2 cellular contexts compared by ENCODE assay signal in genomic region chr22:19107730-19108074, GRCh38.
TF ChIP-seq lines count a peak whose summit lies in the region.

No MANE protein-coding gene starts in this region.

TF ChIP-seq in HEK293, 187 proteins besides CTCF, POLR2A, EP300 and RAD21:
- no peak for TF ChIP-seq ZNF610 (tag by site-specific recombination; IDR thresholded peaks at IDR 0.05; ENCODE audit: borderline replicate concordance)
- TF ChIP-seq ZNF76 (tag by site-specific recombination; IDR thresholded peaks at IDR 0.05; ENCODE audit: borderline replicate concordance, low read depth), result no peak
- no peak for TF ChIP-seq ZNF248 (tag by site-specific recombination; IDR thresholded peaks at IDR 0.05)
- peak; percentile 39 for TF ChIP-seq FEZF1 (tag by site-specific recombination; IDR thresholded peaks at IDR 0.05)
- 0 out of 2 replicates have a peak, but pooled peaks have one; percentile 3 for TF ChIP-seq PRDM1 (tag by site-specific recombination; IDR thresholded peaks at IDR 0.05)
TF ChIP-seq in HEK293: peak in this region for 2.

TF ChIP-seq in K562, 482 proteins besides CTCF, POLR2A, EP300 and RAD21:
- TF ChIP-seq HNRNPUL1 (IDR thresholded peaks at IDR 0.05; ENCODE audit: low read length), result 0 out of 2 replicates have a peak, but pooled peaks have one; percentile 45
- TF ChIP-seq CHAMP1 (IDR thresholded peaks at IDR 0.05), result no peak
- TF ChIP-seq, protein P1, sequence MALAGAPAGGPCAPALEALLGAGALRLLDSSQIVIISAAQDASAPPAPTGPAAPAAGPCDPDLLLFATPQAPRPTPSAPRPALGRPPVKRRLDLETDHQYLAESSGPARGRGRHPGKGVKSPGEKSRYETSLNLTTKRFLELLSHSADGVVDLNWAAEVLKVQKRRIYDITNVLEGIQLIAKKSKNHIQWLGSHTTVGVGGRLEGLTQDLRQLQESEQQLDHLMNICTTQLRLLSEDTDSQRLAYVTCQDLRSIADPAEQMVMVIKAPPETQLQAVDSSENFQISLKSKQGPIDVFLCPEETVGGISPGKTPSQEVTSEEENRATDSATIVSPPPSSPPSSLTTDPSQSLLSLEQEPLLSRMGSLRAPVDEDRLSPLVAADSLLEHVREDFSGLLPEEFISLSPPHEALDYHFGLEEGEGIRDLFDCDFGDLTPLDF (CRISPR knock-in tag; IDR thresholded peaks at IDR 0.05), result 0 out of 2 replicates have a peak, but pooled peaks have one; percentile 5
- peak; percentile 83; the same call in 1 of the 2 replicates for TF ChIP-seq ZNF609 (CRISPR knock-in tag; IDR thresholded peaks at IDR 0.05; ENCODE audit: borderline replicate concordance)
- TF ChIP-seq NR2C2 (CRISPR knock-in tag; IDR thresholded peaks at IDR 0.05), result peak; percentile 49; the same call in 1 of the 2 replicates
- no peak for TF ChIP-seq NR2C2 (tag; IDR thresholded peaks at IDR 0.05)
- TF ChIP-seq TOE1 (IDR thresholded peaks at IDR 0.05; ENCODE audit: borderline replicate concordance), result no peak
- TF ChIP-seq TOE1 (CRISPR knock-in tag; IDR thresholded peaks at IDR 0.05; ENCODE audit: borderline replicate concordance, low read depth), result peak; percentile 86; the same call in 1 of the 2 replicates
- peak; percentile 78 for TF ChIP-seq ZFP91 (CRISPR knock-in tag; IDR thresholded peaks at IDR 0.05)
- TF ChIP-seq SP1 (CRISPR knock-in tag; IDR thresholded peaks at IDR 0.05), result peak; percentile 58
- no peak for TF ChIP-seq SOX6 (IDR thresholded peaks at IDR 0.05)
- TF ChIP-seq, protein P2, sequence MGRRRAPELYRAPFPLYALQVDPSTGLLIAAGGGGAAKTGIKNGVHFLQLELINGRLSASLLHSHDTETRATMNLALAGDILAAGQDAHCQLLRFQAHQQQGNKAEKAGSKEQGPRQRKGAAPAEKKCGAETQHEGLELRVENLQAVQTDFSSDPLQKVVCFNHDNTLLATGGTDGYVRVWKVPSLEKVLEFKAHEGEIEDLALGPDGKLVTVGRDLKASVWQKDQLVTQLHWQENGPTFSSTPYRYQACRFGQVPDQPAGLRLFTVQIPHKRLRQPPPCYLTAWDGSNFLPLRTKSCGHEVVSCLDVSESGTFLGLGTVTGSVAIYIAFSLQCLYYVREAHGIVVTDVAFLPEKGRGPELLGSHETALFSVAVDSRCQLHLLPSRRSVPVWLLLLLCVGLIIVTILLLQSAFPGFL (CRISPR knock-in tag; IDR thresholded peaks at IDR 0.05), result no peak
- TF ChIP-seq, protein P3, sequence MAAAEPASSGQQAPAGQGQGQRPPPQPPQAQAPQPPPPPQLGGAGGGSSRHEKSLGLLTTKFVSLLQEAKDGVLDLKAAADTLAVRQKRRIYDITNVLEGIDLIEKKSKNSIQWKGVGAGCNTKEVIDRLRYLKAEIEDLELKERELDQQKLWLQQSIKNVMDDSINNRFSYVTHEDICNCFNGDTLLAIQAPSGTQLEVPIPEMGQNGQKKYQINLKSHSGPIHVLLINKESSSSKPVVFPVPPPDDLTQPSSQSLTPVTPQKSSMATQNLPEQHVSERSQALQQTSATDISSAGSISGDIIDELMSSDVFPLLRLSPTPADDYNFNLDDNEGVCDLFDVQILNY (CRISPR knock-in tag; IDR thresholded peaks at IDR 0.05), result peak; percentile 95
